Comparison of ENCODE assay signal across 11 cellular contexts in the genomic region with DNA sequence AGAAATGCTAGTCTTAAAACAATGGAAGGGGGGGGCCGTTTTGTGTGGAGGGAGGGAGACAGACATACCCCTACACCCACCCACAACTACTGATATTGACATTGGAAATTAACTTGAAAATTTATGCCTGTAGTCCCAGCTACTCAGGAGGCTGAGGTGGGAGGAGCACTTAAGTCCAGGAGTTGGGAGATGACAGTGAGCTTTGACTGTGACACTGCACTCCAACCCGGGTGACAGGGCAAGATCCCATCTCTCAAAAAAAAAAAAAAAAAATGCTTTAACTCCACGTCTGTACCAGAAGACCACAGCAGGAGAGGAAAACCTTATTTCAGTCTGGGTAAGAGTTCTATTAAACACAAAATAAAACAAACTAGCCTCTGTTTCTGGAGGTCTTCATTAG. TPM values are rescaled to one million over a fixed set of nuclear protein-coding genes. Genes with fewer than 3 reads are reported as not detected.
DNase-seq lines count a peak whose midpoint lies in the region; ATAC-seq, FAIRE-seq and TF ChIP-seq lines count a peak whose summit lies in the region.
"Had no signal": no experiment of that assay in that cellular context is flagged by ENCODE, and none has a peak within 500 bp of the region (broad histone marks: within the 10 kb centered on the region; RNA-seq: fewer than 3 reads in every experiment).

No MANE protein-coding gene starts in this region.

- peaks cover 44% of the 10 kb centered on the region for H3K79me2 ChIP-seq in GM12878 (ENCODE audit: control insufficient read depth, insufficient read depth, low read length)

- no peak for TF ChIP-seq POLR2A in GM12878 (IDR thresholded peaks at IDR 0.05; ENCODE audit: low read depth, low read length)

- H3K4me3 ChIP-seq in CD8-positive, alpha-beta T cell (ENCODE audit: low read depth, low read length): no peak overlapping the region
- H3K4me3 ChIP-seq in GM12878: peak overlapping the region; percentile 19; the same call in 1 of the 2 replicates

- WGBS in GM12878 (ENCODE audit: insufficient coverage, insufficient replicate concordance, low lambda C conversion rate, missing lambda C conversion rate): 64% methylated on average over 3 of the region's 3 CpGs

- no peak overlapping the region for H3K9ac ChIP-seq in GM12878 (ENCODE audit: control insufficient read depth, insufficient read depth, low read length)

- H3K27ac ChIP-seq in CD8-positive, alpha-beta T cell (ENCODE audit: low read depth, low read length): no peak overlapping the region
- no peak overlapping the region for H3K27ac ChIP-seq in GM12878 (ENCODE audit: control insufficient read depth, insufficient read depth)

- TF ChIP-seq RAD21 in GM12878 (IDR thresholded peaks at IDR 0.05; ENCODE audit: insufficient read depth, low read depth, low read length): no peak

- peaks cover 30% of the 10 kb centered on the region for H3K4me1 ChIP-seq in CD8-positive, alpha-beta T cell (ENCODE audit: insufficient read depth, low read length)
- H3K4me1 ChIP-seq in GM12878 (ENCODE audit: control insufficient read depth, insufficient read depth, low read length): peaks cover 5% of the 10 kb centered on the region

- no peak for ATAC-seq in CD8-positive, alpha-beta T cell
- ATAC-seq in GM12878 (no peak), Right ventricle myocardium superior (ENCODE audit: poor library complexity) (no peak)

- SMC1A ChIA-PET in GM12878 (lab: Charles Lee; ENCODE audit: uncharacterized antibody, unreplicated experiment): interaction anchor here (1.2 to 1.6 kb wide), 4 partner anchors 12 to 79 kb away, joined by 3 to 5 read pairs (median 4); no protein-coding TSS in a partner anchor

- H2AFZ ChIP-seq in GM12878 (ENCODE audit: control insufficient read depth, low read depth, low read length): no peak overlapping the region

- no peak for FAIRE-seq in GM12878 (lab: Jason Lieb, UNC)

- no peak for DNase-seq in CD8-positive, alpha-beta T cell
- DNase-seq in GM12878 (ENCODE audit: low read depth, low spot score): no peak
- DNase-seq in nephron progenitor cell: no peak
- DNase-seq in CD14-positive monocyte (ENCODE audit: low spot score): no peak
- no peak for DNase-seq in Right ventricle myocardium superior
- no peak for DNase-seq in DMS153 treated with DMSO at 0.1 percent for 48 hours (lab: John Stamatoyannopoulos, UW; ENCODE audit: unreplicated experiment)
- DNase-seq in SHP77 treated with DMSO at 0.1 percent for 48 hours (lab: John Stamatoyannopoulos, UW): no peak
- DNase-seq: GDM1, NCI-H2029 treated with DMSO at 0.1 percent for 48 hours had no signal

- no peak overlapping the region for H3K27ac Mint-ChIP-seq in CD8-positive, alpha-beta T cell
- H3K27ac Mint-ChIP-seq in IgD-negative memory B cell (peak overlapping the region in 1 of 3 donors; percentile 78), nephron progenitor cell (no peak overlapping the region), CD14-positive monocyte (peak overlapping the region in 1 of 7 donors; percentile 32)
- H3K27ac Mint-ChIP-seq: dendritic cell treated with granulocyte-macrophage colony-stimulating factor and Interleukin-4, amounts not matched to agents 40 ng/mL and 50 ng/mL, for 4 days had no signal

- no TSS peak for BruUV-seq in GM12878 (replicated peaks; lab: Mats Ljungman, UMichigan)

- H3K36me3 ChIP-seq in CD8-positive, alpha-beta T cell (ENCODE audit: insufficient read depth, low read length): no peaks in the 10 kb centered on the region
- no peaks in the 10 kb centered on the region; a peak in 1 of 4 replicates for H3K36me3 ChIP-seq in GM12878 (ENCODE audit: control insufficient read depth in 2 of 2, insufficient read depth in 2 of 2, low read length in 1 of 2)

- no peak for TF ChIP-seq EP300 in GM12878 (IDR thresholded peaks at IDR 0.05; ENCODE audit: borderline replicate concordance in 1 of 2, control insufficient read depth in 1 of 2, low read depth in 2 of 2, low read length in 2 of 2)

- H3K27me3 Mint-ChIP-seq in CD8-positive, alpha-beta T cell (ENCODE audit: low read depth): no peaks in the 10 kb centered on the region
- H3K27me3 Mint-ChIP-seq in IgD-negative memory B cell (no peaks in the 10 kb centered on the region), nephron progenitor cell (ENCODE audit: low read depth, poor library complexity) (peaks cover 7% of the 10 kb centered on the region), CD14-positive monocyte (ENCODE audit: low read depth in 3 of 3) (peaks cover 0 to 5% (median 0%) of the 10 kb centered on the region in 3 donors)
- H3K27me3 Mint-ChIP-seq: dendritic cell treated with granulocyte-macrophage colony-stimulating factor and Interleukin-4, amounts not matched to agents 40 ng/mL and 50 ng/mL, for 4 days had no signal

- RAD21 ChIA-PET in GM12878 (lab: Charles Lee; ENCODE audit: unreplicated experiment): interaction anchor here (1.3 to 1.5 kb wide), 2 partner anchors 51 to 108 kb away, joined by 3 to 4 read pairs; no protein-coding TSS in a partner anchor

- no peaks in the 10 kb centered on the region for H3K9me3 ChIP-seq in CD8-positive, alpha-beta T cell (ENCODE audit: low read length)
- no peaks in the 10 kb centered on the region for H3K9me3 ChIP-seq in GM12878 (replicated peaks; ENCODE audit: control insufficient read depth, insufficient read depth, low read length)

- in situ Hi-C loops in GM12878 (cut with MboI): no loop called here

- H4K20me1 ChIP-seq in GM12878 (ENCODE audit: control insufficient read depth, insufficient read depth): no peaks in the 10 kb centered on the region

- no peaks in the 10 kb centered on the region for H3K9me3 Mint-ChIP-seq in CD8-positive, alpha-beta T cell
- H3K9me3 Mint-ChIP-seq in IgD-negative memory B cell: no peaks in the 10 kb centered on the region
- H3K9me3 Mint-ChIP-seq in nephron progenitor cell: peaks cover 9% of the 10 kb centered on the region
- no peaks in the 10 kb centered on the region for H3K9me3 Mint-ChIP-seq in CD14-positive monocyte
- H3K9me3 Mint-ChIP-seq: dendritic cell treated with granulocyte-macrophage colony-stimulating factor and Interleukin-4, amounts not matched to agents 40 ng/mL and 50 ng/mL, for 4 days had no signal

- peaks cover 14% of the 10 kb centered on the region for H3K36me3 Mint-ChIP-seq in CD8-positive, alpha-beta T cell
- peaks cover 2% of the 10 kb centered on the region for H3K36me3 Mint-ChIP-seq in IgD-negative memory B cell
- H3K36me3 Mint-ChIP-seq in nephron progenitor cell (ENCODE audit: low read depth): peaks cover 11% of the 10 kb centered on the region
- H3K36me3 Mint-ChIP-seq in CD14-positive monocyte: no peaks in the 10 kb centered on the region

- H3K27me3 ChIP-seq in CD8-positive, alpha-beta T cell (ENCODE audit: insufficient read depth, low read length): no peaks in the 10 kb centered on the region
- H3K27me3 ChIP-seq in GM12878 (replicated peaks in 1 of 2; ENCODE audit: control insufficient read depth in 2 of 2, insufficient read depth in 2 of 2, low read length in 1 of 2): no peaks in the 10 kb centered on the region

- intact Hi-C loops in CD8-positive, alpha-beta T cell (cut with DNase I, micrococcal nuclease): loop anchor here (2.0 to 5.0 kb wide), 2 partner anchors 21 to 108 kb away; no protein-coding TSS in a partner anchor
- intact Hi-C loops in GM12878 (cut with micrococcal nuclease; ENCODE audit: unreplicated experiment) (loop anchor here (5.0 kb wide), 1 partner anchor 108 kb away; no protein-coding TSS in a partner anchor), CD14-positive monocyte (cut with micrococcal nuclease) (loop anchor here (5.0 kb wide), 1 partner anchor 53 kb away; the partner anchor contains the start of gene RBCK1 (in 2 of the 2)), Right ventricle myocardium superior (cut with DNase I) (no loop called here)

- POLR2A ChIA-PET in CD8-positive, alpha-beta T cell (lab: Charles Lee): interaction anchor here (0.7 to 1.5 kb wide), 2 partner anchors 10 to 27 kb away, joined by 3 to 5 read pairs; no protein-coding TSS in a partner anchor
- POLR2A ChIA-PET in GM12878 (lab: Charles Lee): interaction anchor here (0.5 to 1.6 kb wide), 4 partner anchors 11 to 96 kb away, joined by 3 to 7 read pairs (median 4); no protein-coding TSS in a partner anchor

- H3K4me2 ChIP-seq in GM12878 (ENCODE audit: control insufficient read depth, insufficient read depth): peak overlapping the region; percentile 31

- TF ChIP-seq CTCF in CD8-positive, alpha-beta T cell (IDR thresholded peaks at IDR 0.05): no peak
- TF ChIP-seq CTCF in GM12878 (IDR thresholded peaks at IDR 0.05 in 2 of 3, conservative IDR thresholded peaks at IDR 0.05 in 1 of 3; ENCODE audit: control insufficient read depth in 2 of 3, extremely low read depth in 1 of 3, insufficient read depth in 1 of 3, low read depth in 3 of 3, low read length in 3 of 3) (no peak), nephron progenitor cell (IDR thresholded peaks at IDR 0.05) (no peak), CD14-positive monocyte (IDR thresholded peaks at IDR 0.05) (no peak)

- peak overlapping the region; percentile 99 for H3K4me3 Mint-ChIP-seq in CD8-positive, alpha-beta T cell
- peak overlapping the region; percentile 16 to 96 (median 56) for H3K4me3 Mint-ChIP-seq in IgD-negative memory B cell
- peak overlapping the region; percentile 97 for H3K4me3 Mint-ChIP-seq in nephron progenitor cell
- peak overlapping the region in 1 of 2 donors; percentile 11 for H3K4me3 Mint-ChIP-seq in CD14-positive monocyte
- H3K4me3 Mint-ChIP-seq: dendritic cell treated with granulocyte-macrophage colony-stimulating factor and Interleukin-4, amounts not matched to agents 40 ng/mL and 50 ng/mL, for 4 days had no signal

- H3K4me1 Mint-ChIP-seq in CD8-positive, alpha-beta T cell (ENCODE audit: low read depth): peaks cover 53% of the 10 kb centered on the region
- H3K4me1 Mint-ChIP-seq in IgD-negative memory B cell: peaks cover 27 to 39% (median 30%) of the 10 kb centered on the region in 3 donors
- peaks cover 42% of the 10 kb centered on the region for H3K4me1 Mint-ChIP-seq in nephron progenitor cell
- peaks cover 32% of the 10 kb centered on the region for H3K4me1 Mint-ChIP-seq in CD14-positive monocyte

- CTCF ChIA-PET in CD8-positive, alpha-beta T cell (lab: Charles Lee): interaction anchor here (0.6 to 1.4 kb wide), 3 partner anchors 83 to 449 kb away, joined by 3 to 4 read pairs (median 3); no protein-coding TSS in a partner anchor
- CTCF ChIA-PET in GM12878 (lab: Yijun Ruan, JAX): interaction anchor here (0.8 to 1.2 kb wide), 4 partner anchors 12 to 105 kb away, joined by 3 to 4 read pairs (median 3); no protein-coding TSS in a partner anchor

RNA-seq across cellular contexts. Expression of gene TBC1D20, which starts 2.2 kb away (rescaled TPM):
- total RNA-seq in CD8-positive, alpha-beta T cell: 10 to 100 TPM; 18.5 to 20.3 TPM
- polyA plus RNA-seq in IgD-negative memory B cell (19.0 TPM), GM12878 (2011; rRNA removed) (12.9 and 16.7 TPM in 2 replicates), GM12878 (2014; fragmentation: Illumina TruSeq; extraction: Trizol) (15.2 TPM in 2 replicates), GM12878 (2014; fragmentation: Nextera tagmentation; extraction: Ambion mirVana) (1 to 10 TPM; 4.3 to 6.8 TPM), GM12878 (2014; rRNA removed) (16.8 and 17.9 TPM in 2 replicates), GM12878 (2016; fragmentation: Nextera tagmentation; extraction: Ambion mirVana) (1 to 10 TPM; 8.4 to 9.7 TPM), CD14-positive monocyte (10 to 100 TPM; 10.5 to 11.3 TPM)
- 32.4 and 37.5 TPM in 2 replicates for total RNA-seq in GM12878 (2013; cell fraction: nucleolus; rRNA removed)
- total RNA-seq in GM12878 (2014; rRNA removed) (15.0 and 15.1 TPM in 2 replicates), GM12878 (2014; rRNA removed; fragmentation: Illumina TruSeq; extraction: Trizol) (9.3 and 9.7 TPM in 2 replicates), GM12878 (2021) (12.8 and 13.2 TPM in 2 replicates), Right ventricle myocardium superior (23.1 TPM)
- polyA plus RNA-seq in GM12878 (2011; ENCODE audit: low read depth): 8.1 TPM
- 24.3 and 25.1 TPM in 2 replicates for polyA plus RNA-seq in GM12878 (2011; cell fraction: cytosol; rRNA removed)
- 24.3 and 25.9 TPM in 2 replicates for polyA plus RNA-seq in GM12878 (2011; cell fraction: nucleus; rRNA removed)
- 9.5 and 11.1 TPM in 2 replicates for polyA plus RNA-seq in GM12878 (2012)
- 22.0 and 27.6 TPM in 2 replicates for polyA minus RNA-seq in GM12878 (2011; rRNA and poly(A)+ RNA removed)
- 6.7 and 9.7 TPM in 2 replicates for polyA minus RNA-seq in GM12878 (2011; cell fraction: cytosol; rRNA and poly(A)+ RNA removed)
- 7.4 and 10.0 TPM in 2 replicates for polyA minus RNA-seq in GM12878 (2011; cell fraction: nucleus; rRNA and poly(A)+ RNA removed)

RNA-seq across cellular contexts. Expression of gene RBCK1, which starts 52.1 kb away (rescaled TPM):
- total RNA-seq in CD8-positive, alpha-beta T cell: 10 to 100 TPM; 46.2 to 51.7 TPM
- 107 TPM for polyA plus RNA-seq in IgD-negative memory B cell
- total RNA-seq in GM12878 (2013; cell fraction: nucleolus; rRNA removed): 63.8 and 68.9 TPM in 2 replicates
- total RNA-seq in GM12878 (2014; rRNA removed): 73.3 and 76.9 TPM in 2 replicates
- total RNA-seq in GM12878 (2014; rRNA removed; fragmentation: Illumina TruSeq; extraction: Trizol): 34.4 and 39.3 TPM in 2 replicates
- 95.4 and 99.7 TPM in 2 replicates for total RNA-seq in GM12878 (2021)
- polyA plus RNA-seq in GM12878 (2011; ENCODE audit: low read depth): 40.2 TPM
- 73.4 and 75.2 TPM in 2 replicates for polyA plus RNA-seq in GM12878 (2011; rRNA removed)
- 62.6 and 81.2 TPM in 2 replicates for polyA plus RNA-seq in GM12878 (2011; cell fraction: cytosol; rRNA removed)
- polyA plus RNA-seq in GM12878 (2011; cell fraction: nucleus; rRNA removed): 188 and 198 TPM in 2 replicates
- 101 and 109 TPM in 2 replicates for polyA plus RNA-seq in GM12878 (2012)
- polyA plus RNA-seq in GM12878 (2014; fragmentation: Illumina TruSeq; extraction: Trizol): 21.2 and 46.3 TPM in 2 replicates
- polyA plus RNA-seq in GM12878 (2014; fragmentation: Nextera tagmentation; extraction: Ambion mirVana): 10 to 100 TPM; 14.1 to 18.8 TPM
- 93.4 and 102 TPM in 2 replicates for polyA plus RNA-seq in GM12878 (2014; rRNA removed)
- 10 to 100 TPM; 83.8 to 89.8 TPM for polyA plus RNA-seq in GM12878 (2016; fragmentation: Nextera tagmentation; extraction: Ambion mirVana)
- 36.4 and 37.2 TPM in 2 replicates for polyA minus RNA-seq in GM12878 (2011; rRNA and poly(A)+ RNA removed)
- polyA minus RNA-seq in GM12878 (2011; cell fraction: cytosol; rRNA and poly(A)+ RNA removed): 27.7 and 30.2 TPM in 2 replicates
- 26.5 and 39.0 TPM in 2 replicates for polyA minus RNA-seq in GM12878 (2011; cell fraction: nucleus; rRNA and poly(A)+ RNA removed)
- polyA plus RNA-seq in CD14-positive monocyte: 10 to 100 TPM; 66.8 to 70.8 TPM
- total RNA-seq in Right ventricle myocardium superior: 44.2 TPM
